ENCODE assay signal across 18 cellular contexts in the genomic region with DNA sequence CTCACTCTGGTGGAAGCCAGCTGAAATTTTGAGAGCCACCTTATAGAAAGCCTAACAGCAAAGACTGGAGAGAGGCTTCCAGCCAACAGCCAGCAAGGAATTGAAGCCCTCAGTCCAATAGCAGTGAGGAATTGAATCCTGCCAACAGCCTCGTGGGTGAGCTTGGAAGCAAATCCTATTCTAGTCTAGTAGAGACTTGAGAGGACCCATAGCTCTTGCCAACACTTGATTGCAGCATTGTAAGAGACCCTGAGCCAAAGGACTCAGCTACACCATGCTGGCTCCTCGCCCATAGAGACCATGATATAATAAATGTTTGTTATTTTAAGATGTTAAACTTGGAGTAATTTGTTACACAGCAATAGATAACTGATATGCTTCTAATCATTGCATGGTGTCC.
"Had no signal": no experiment of that assay in that cellular context is flagged by ENCODE, and none has a peak within 500 bp of the region (broad histone marks: within the 10 kb centered on the region; RNA-seq: fewer than 3 reads in every experiment).

No MANE protein-coding gene starts in this region.

- ATAC-seq: foreskin keratinocyte; left colon; lower lobe of right lung; stimulated activated naive CD8-positive, alpha-beta T cell treated with anti-CD3 and anti-CD28 coated beads, Interleukin-15, Interleukin-2, amounts not matched to agents 100 U/mL and 50 U/mL, for 24 hours had no signal

- H3K9me3 ChIP-seq: lower lobe of right lung had no signal

- DNase-seq: activated CD4-positive, alpha-beta T cell treated with anti-CD3 and anti-CD28 coated beads, Interleukin-2, amount 50 U/mL, for 1 hour; activated CD4-positive, CD25-positive, alpha-beta regulatory T cell treated with anti-CD3 and anti-CD28 coated beads, Interleukin-2, amount 50 U/mL, for 72 hours; activated CD8-positive, alpha-beta memory T cell treated with anti-CD3 and anti-CD28 coated beads, Interleukin-2, amount 50 U/mL, for 4 hours; activated effector memory CD4-positive, alpha-beta T cell treated with anti-CD3 and anti-CD28 coated beads, Interleukin-2, amount 50 U/mL, for 16 hours; activated naive CD4-positive, alpha-beta T cell treated with anti-CD3 and anti-CD28 coated beads, Interleukin-2, amount 50 U/mL, for 16 hours; activated T-cell treated with anti-CD3 and anti-CD28 coated beads, Interleukin-2, amount 50 U/mL, for 48 hours; foreskin keratinocyte; glutamatergic neuron; hippocampal formation; left colon; lower lobe of right lung; midbrain; occipital lobe; stimulated activated naive CD8-positive, alpha-beta T cell treated with anti-CD3 and anti-CD28 coated beads, Interleukin-15, Interleukin-2, amounts not matched to agents 100 U/mL and 50 U/mL, for 24 hours; SW 1271; T-helper 2 cell had no signal

- H3K27ac ChIP-seq: foreskin keratinocyte, lower lobe of right lung, right atrium auricular region, skin epidermis had no signal

- H3K27me3 ChIP-seq: foreskin keratinocyte, right atrium auricular region had no signal

- H3K4me1 ChIP-seq: lower lobe of right lung, right atrium auricular region had no signal

- H3K36me3 ChIP-seq: lower lobe of right lung, right atrium auricular region had no signal

- H3K4me3 ChIP-seq: lower lobe of right lung, right atrium auricular region, skin epidermis had no signal
